Comparison of ENCODE assay signal across 8 cellular contexts in genomic region chr16:30370444-30371247, GRCh38. TPM values are rescaled to one million over a fixed set of nuclear protein-coding genes. Genes with fewer than 3 reads are reported as not detected.
DNase-seq lines count a peak whose midpoint lies in the region; ATAC-seq and TF ChIP-seq lines count a peak whose summit lies in the region.

Gene TBC1D10B (minus strand): TSS chr16:30370494. CDS start chr16:30370183, 311 bp downstream.

- peak within 1 kb of the TSS; percentile 81 for H3K9ac ChIP-seq in MM.1S (ENCODE audit: low read length)

- H3K27ac ChIP-seq in MM.1S (ENCODE audit: low read length), result peak within 1 kb of the TSS; percentile 59; the same call in 1 of the 2 replicates

- H3K27ac Mint-ChIP-seq in natural killer cell, result peak within 1 kb of the TSS; percentile 91 to 94

- peak within 1 kb of the TSS; percentile 97 for H3K4me2 ChIP-seq in MM.1S (ENCODE audit: low read depth, low read length)

- DNase-seq in EL, result peak; percentile 100
- peak; percentile 100 for DNase-seq in HCEC 1CT
- DNase-seq in MM.1S, result peak; percentile 99
- DNase-seq in SIG-M5 treated with dmso at 0.1 percent for 504 hours (lab: John Stamatoyannopoulos, UW; ENCODE audit: unreplicated experiment), result peak; percentile 100
- DNase-seq in activated gamma-delta T cell (lab: John Stamatoyannopoulos, UW), result peak; percentile 81
- DNase-seq in fibroblast of pulmonary artery (ENCODE audit: low read depth), result peak; percentile 100
- DNase-seq in natural killer cell, result peak; percentile 96
- peak; percentile 94 to 100 (median 99) for DNase-seq in stimulated activated naive CD4-positive, alpha-beta T cell (lab: John Stamatoyannopoulos, UW)

- no peaks in the 10 kb centered on the region for H3K9me3 Mint-ChIP-seq in natural killer cell

- peaks cover 18% of the 10 kb centered on the region for H3K4me1 ChIP-seq in MM.1S (ENCODE audit: low read length)

- peaks cover 13% of the 10 kb centered on the region for H4K20me1 ChIP-seq in MM.1S (ENCODE audit: insufficient read depth, low read length)

- peak; percentile 82 to 94 (median 82) for ATAC-seq in natural killer cell

- no peaks in the 10 kb centered on the region for H3K9me3 ChIP-seq in MM.1S (replicated peaks; ENCODE audit: insufficient read depth, low read length)

- H3K4me1 Mint-ChIP-seq in natural killer cell, result peaks cover 48 to 59% of the 10 kb centered on the region in 2 donors

- peak within 1 kb of the TSS; percentile 54; the same call in 1 of the 2 replicates for H2AFZ ChIP-seq in MM.1S (ENCODE audit: low read length)

- peaks cover 14% of the 10 kb centered on the region for H3F3A ChIP-seq in MM.1S (ENCODE audit: insufficient read depth, low read length)

- intact Hi-C loops in natural killer cell (cut with micrococcal nuclease), result loop anchor here (1.0 to 5.0 kb wide), 6 partner anchors 8 to 563 kb away; partner anchors contain the start of genes CD2BP2, DCTPP1 and MAZ

- H3K36me3 ChIP-seq in MM.1S (replicated peaks; ENCODE audit: insufficient read depth, low read length), result no peaks in the 10 kb centered on the region

- H3K27me3 Mint-ChIP-seq in natural killer cell (ENCODE audit: low read depth in 2 of 2), result peaks cover 0 to 3% of the 10 kb centered on the region in 2 donors

- peak within 1 kb of the TSS; percentile 96 for H3K4me3 ChIP-seq in MM.1S (ENCODE audit: low read length)
- peak within 1 kb of the TSS; percentile 82 for H3K4me3 ChIP-seq in fibroblast of pulmonary artery (replicated peaks; ENCODE audit: low read depth, low read length)

- H3K9me2 ChIP-seq in MM.1S (replicated peaks; ENCODE audit: insufficient read depth, low read length), result no peaks in the 10 kb centered on the region

- H3K79me2 ChIP-seq in MM.1S (ENCODE audit: low read length), result peaks cover 42% of the 10 kb centered on the region

- H3K4me3 Mint-ChIP-seq in natural killer cell, result peak within 1 kb of the TSS; percentile 93

- TF ChIP-seq CTCF in MM.1S (IDR thresholded peaks at IDR 0.05; ENCODE audit: low read length) (0 out of 2 replicates have a peak, but pooled peaks have one; percentile 21), fibroblast of pulmonary artery (IDR thresholded peaks at IDR 0.05; ENCODE audit: low read length, missing control alignments) (peak; percentile 20), natural killer cell (IDR thresholded peaks at IDR 0.05) (no peak)

- no peaks in the 10 kb centered on the region for H3K36me3 Mint-ChIP-seq in natural killer cell

- no peaks in the 10 kb centered on the region for H3K27me3 ChIP-seq in MM.1S (replicated peaks; ENCODE audit: insufficient read depth, low read length)

RNA-seq across cellular contexts. Expression of gene TBC1D10B, which starts in this region (rescaled TPM):
- total RNA-seq in natural killer cell, result 10 to 100 TPM; 43.0 to 55.3 (median 50.2) TPM

Comparison
In these comparisons a context has a peak if more than half of its experiments do, and no peak if none do; other contexts are left out.
1. Peak in every context shown above with its lines: DNase-seq, ATAC-seq, H3K4me3 ChIP-seq and H3K27ac ChIP-seq.